8 cellular contexts compared by ENCODE assay signal in genomic region chr4:57442834-57443291, GRCh38.
DNase-seq lines count a peak whose midpoint lies in the region; ATAC-seq, FAIRE-seq and TF ChIP-seq lines count a peak whose summit lies in the region.

No MANE protein-coding gene starts in this region.

- no peak for TF ChIP-seq POLR2A in IMR-90 (IDR thresholded peaks at IDR 0.05; ENCODE audit: low read depth, low read length)
- no peak for TF ChIP-seq POLR2A in H54 (IDR thresholded peaks at IDR 0.05; ENCODE audit: low read depth, low read length)

- WGBS in IMR-90 (ENCODE audit: extremely low coverage in 2 of 2, insufficient read length in 1 of 2), 2 experiments, result no CpG with 5 or more reads among the region's 4 CpGs

- H2AFZ ChIP-seq in IMR-90 (replicated peaks; ENCODE audit: low read length, poor library complexity), result no peak overlapping the region

- no peak overlapping the region for H2BK5ac ChIP-seq in IMR-90 (ENCODE audit: low read depth, low read length, poor library complexity, severe bottlenecking)

- no peak overlapping the region for H4K5ac ChIP-seq in IMR-90 (ENCODE audit: low read depth, low read length)

- H4K20me1 ChIP-seq in IMR-90 (ENCODE audit: insufficient read depth, low read length), result no peaks in the 10 kb centered on the region

- no peak overlapping the region for H3K27ac Mint-ChIP-seq in progenitor cell of endocrine pancreas

- POLR2A ChIA-PET in IMR-90 (lab: Charles Lee; ENCODE audit: unreplicated experiment), result no interaction called here

- H2AK9ac ChIP-seq in IMR-90 (replicated peaks; ENCODE audit: low read depth, low read length, poor library complexity), result no peak overlapping the region

- H3K27ac ChIP-seq in IMR-90 (ENCODE audit: insufficient read depth, low read length), result no peak overlapping the region

- no peak overlapping the region for H4K8ac ChIP-seq in IMR-90 (ENCODE audit: low read depth in 2 of 2, low read length in 2 of 2)

- no peak overlapping the region for H3K4ac ChIP-seq in IMR-90 (ENCODE audit: low read depth, low read length)

- no peaks in the 10 kb centered on the region for H3K9me3 ChIP-seq in IMR-90 (ENCODE audit: control insufficient read depth, insufficient read depth, low read length)

- no peak overlapping the region for H3K4me2 ChIP-seq in IMR-90 (ENCODE audit: low read depth, low read length)

- H4K91ac ChIP-seq in IMR-90 (ENCODE audit: insufficient read depth, low read depth, low read length), result no peak overlapping the region

- H3K27me3 ChIP-seq in IMR-90 (ENCODE audit: control insufficient read depth, insufficient read depth, low read length), result no peaks in the 10 kb centered on the region

- no peak overlapping the region for H3K4me3 ChIP-seq in IMR-90 (ENCODE audit: insufficient read depth, low read depth, low read length)

- no peak overlapping the region for H3K4me3 Mint-ChIP-seq in progenitor cell of endocrine pancreas (ENCODE audit: low read depth)

- BruUV-seq in IMR-90 (replicated peaks; lab: Mats Ljungman, UMichigan), result no TSS peak

- no peak overlapping the region for H3K18ac ChIP-seq in IMR-90 (ENCODE audit: low read depth, low read length)

- DNase-seq in activated CD4-positive, alpha-beta T cell treated with anti-CD3 and anti-CD28 coated beads, Interleukin-2, amount 50 U/mL, for 48 hours, result peak; percentile 2 to 4
- no peak for DNase-seq in activated CD4-positive, alpha-beta T cell treated with anti-CD3 and anti-CD28 coated beads for 1 hour
- DNase-seq in IMR-90 (peak; percentile 13), globus pallidus (ENCODE audit: low spot score) (peak; percentile 39), progenitor cell of endocrine pancreas (ENCODE audit: low spot score, unreplicated experiment) (peak; percentile 39), H54 (ENCODE audit: insufficient read length, low spot score) (no peak)

- no peak overlapping the region for H3K56ac ChIP-seq in IMR-90 (ENCODE audit: extremely low read depth, insufficient read depth, low read length)

- no peak overlapping the region for H3K9ac ChIP-seq in IMR-90 (ENCODE audit: low read depth, low read length)

- H2BK15ac ChIP-seq in IMR-90 (ENCODE audit: low read depth, low read length), result no peak overlapping the region

- intact Hi-C loops in IMR-90 (cut with micrococcal nuclease), result no loop called here

- peaks cover 2% of the 10 kb centered on the region for H3K4me1 Mint-ChIP-seq in progenitor cell of endocrine pancreas (ENCODE audit: low read depth)

- no peak overlapping the region for H2AK5ac ChIP-seq in IMR-90 (ENCODE audit: low read depth, low read length)

- H3K36me3 ChIP-seq in IMR-90 (ENCODE audit: control insufficient read depth, insufficient read depth, low read length), result no peaks in the 10 kb centered on the region

- no peak for FAIRE-seq in H54 (lab: Jason Lieb, UNC)

- dilution Hi-C loops in IMR-90 (cut with HindIII; ENCODE audit: low sequenced_read_pairs, unreplicated experiment), result no loop called here

- ATAC-seq in IMR-90 (ENCODE audit: low read depth) (peak; percentile 57), SK-N-SH treated with all-trans-retinoic acid at 6 μM for 48 hours (0 out of 3 replicates have a peak, but pooled peaks have one; percentile 44), HG02642 (IDR thresholded peaks at IDR 0.05; ENCODE audit: poor library complexity, unreplicated experiment) (no peak)

- H3K79me1 ChIP-seq in IMR-90 (ENCODE audit: low read depth in 1 of 2, low read length in 2 of 2), result no peaks in the 10 kb centered on the region

- H3K27me3 Mint-ChIP-seq in progenitor cell of endocrine pancreas, result peaks cover 3% of the 10 kb centered on the region

- no peaks in the 10 kb centered on the region for H3K36me3 Mint-ChIP-seq in progenitor cell of endocrine pancreas (ENCODE audit: insufficient read depth)

- peak; percentile 65 for TF ChIP-seq RAD21 in IMR-90 (IDR thresholded peaks at IDR 0.05; ENCODE audit: low read length)

- no peak overlapping the region for H3K23ac ChIP-seq in IMR-90 (ENCODE audit: low read depth, low read length)

- no peak overlapping the region for H2BK20ac ChIP-seq in IMR-90 (ENCODE audit: low read depth, low read length)

- CTCF ChIA-PET in IMR-90 (lab: Yijun Ruan, JAX), result interaction anchor here (0.8 kb wide), 1 partner anchor 35 kb away, joined by 3 read pairs; no protein-coding TSS in a partner anchor

- H3K9me1 ChIP-seq in IMR-90 (ENCODE audit: insufficient read depth, low read length), result no peaks in the 10 kb centered on the region

- in situ Hi-C loops in IMR-90 (cut with MboI; ENCODE audit: low sequenced_read_pairs), result loop anchor here (25.0 kb wide), 1 partner anchor 406 kb away; no protein-coding TSS in a partner anchor

- H3K14ac ChIP-seq in IMR-90 (replicated peaks; ENCODE audit: low read depth, low read length), result no peak overlapping the region

- H3K9me3 Mint-ChIP-seq in progenitor cell of endocrine pancreas (ENCODE audit: low read depth), result no peaks in the 10 kb centered on the region

- no peak overlapping the region for H2BK120ac ChIP-seq in IMR-90 (ENCODE audit: low read depth, low read length)

- H3K4me1 ChIP-seq in IMR-90 (ENCODE audit: control insufficient read depth, insufficient read depth, low read length), result no peaks in the 10 kb centered on the region

- TF ChIP-seq CTCF in IMR-90 (conservative IDR thresholded peaks at IDR 0.05; ENCODE audit: low read depth, low read length) (peak; percentile 51), progenitor cell of endocrine pancreas (IDR thresholded peaks at IDR 0.05; ENCODE audit: unreplicated experiment) (peak; percentile 91)

TF ChIP-seq in IMR-90, 13 proteins besides CTCF, POLR2A, EP300 and RAD21:
- no peak for TF ChIP-seq CHD1 (IDR thresholded peaks at IDR 0.05; ENCODE audit: low read depth, low read length)
- peak; percentile 33 for TF ChIP-seq SMC3 (IDR thresholded peaks at IDR 0.05; ENCODE audit: low read depth, low read length)

TF ChIP-seq in SK-N-SH treated with all-trans-retinoic acid at 6 μM for 48 hours, 23 proteins besides CTCF, POLR2A, EP300 and RAD21:
- no peak for TF ChIP-seq POU6F1 (CRISPR knock-in tag; IDR thresholded peaks at IDR 0.05; ENCODE audit: borderline replicate concordance, low read depth)
- no peak for TF ChIP-seq CREB5 (CRISPR knock-in tag; IDR thresholded peaks at IDR 0.05; ENCODE audit: low read depth)
- no peak for TF ChIP-seq CSDC2 (CRISPR knock-in tag; IDR thresholded peaks at IDR 0.05)
- TF ChIP-seq TOX (CRISPR knock-in tag; IDR thresholded peaks at IDR 0.05; ENCODE audit: borderline replicate concordance), result no peak
- no peak for TF ChIP-seq ZNF70 (CRISPR knock-in tag; IDR thresholded peaks at IDR 0.05)
- TF ChIP-seq ZFP30 (CRISPR knock-in tag; IDR thresholded peaks at IDR 0.05), result no peak
- TF ChIP-seq ZFP3 (CRISPR knock-in tag; IDR thresholded peaks at IDR 0.05), result no peak
- TF ChIP-seq ZNF565 (CRISPR knock-in tag; conservative IDR thresholded peaks at IDR 0.05; ENCODE audit: low read depth), result no peak
- no peak for TF ChIP-seq ESRRG (CRISPR knock-in tag; IDR thresholded peaks at IDR 0.05)
- TF ChIP-seq RARB (CRISPR knock-in tag; IDR thresholded peaks at IDR 0.05), result no peak
- no peak for TF ChIP-seq ZC3H10 (CRISPR knock-in tag; IDR thresholded peaks at IDR 0.05)
- no peak for TF ChIP-seq ZNF8 (CRISPR knock-in tag; IDR thresholded peaks at IDR 0.05)
- TF ChIP-seq OSR1 (CRISPR knock-in tag; IDR thresholded peaks at IDR 0.05), result no peak
- TF ChIP-seq PPARA (CRISPR knock-in tag; IDR thresholded peaks at IDR 0.05; ENCODE audit: borderline replicate concordance), result no peak
- no peak for TF ChIP-seq CSRNP3 (CRISPR knock-in tag; IDR thresholded peaks at IDR 0.05)

Comparison
In these comparisons a context has a peak if more than half of its experiments do, and no peak if none do; other contexts are left out.
1. DNase-seq: peak in activated CD4-positive, alpha-beta T cell treated with anti-CD3 and anti-CD28 coated beads, Interleukin-2, amount 50 U/mL, for 48 hours (2 of 2), IMR-90 (single experiment), globus pallidus (single experiment) and progenitor cell of endocrine pancreas (single experiment); none in activated CD4-positive, alpha-beta T cell treated with anti-CD3 and anti-CD28 coated beads for 1 hour (single experiment) and H54 (single experiment).